In genomic region chr17:29909604-29910003, GRCh38 we compare ENCODE assay signal across 21 cellular contexts. TPM values are rescaled to one million over a fixed set of nuclear protein-coding genes. Genes with fewer than 3 reads are reported as not detected.
DNase-seq lines count a peak whose midpoint lies in the region; ATAC-seq and TF ChIP-seq lines count a peak whose summit lies in the region.
"Had no signal": no experiment of that assay in that cellular context is flagged by ENCODE, and none has a peak within 500 bp of the region (broad histone marks: within the 10 kb centered on the region; RNA-seq: fewer than 3 reads in every experiment).

No MANE protein-coding gene starts in this region.

- in situ Hi-C loops in brain microvascular endothelial cell (cut with HindIII; ENCODE audit: low pct_ligation_motif_present, low sequenced_read_pairs) = no loop called here

- peaks cover 0 to 5% (median 0%) of the 10 kb centered on the region in 9 donors for H3K9me3 Mint-ChIP-seq in naive thymus-derived CD8-positive, alpha-beta T cell
- H3K9me3 Mint-ChIP-seq in stimulated activated memory B cell treated with anti-CD40 and anti-IgM and Interleukin-4, amounts not matched to agents 10 μg/mL and 1 μg/mL and 100 μg/mL, for 72 hours = peaks cover 10% of the 10 kb centered on the region

- H3K27ac ChIP-seq in brain microvascular endothelial cell = no peak overlapping the region
- H3K27ac ChIP-seq: C4-2B, testis had no signal

- peaks cover 6 to 27% (median 17%) of the 10 kb centered on the region in 4 donors for H3K4me1 Mint-ChIP-seq in naive thymus-derived CD8-positive, alpha-beta T cell
- H3K4me1 Mint-ChIP-seq in stimulated activated memory B cell treated with anti-CD40 and anti-IgM and Interleukin-4, amounts not matched to agents 10 μg/mL and 1 μg/mL and 100 μg/mL, for 72 hours = peaks cover 12% of the 10 kb centered on the region
- H3K4me1 Mint-ChIP-seq: nephron had no signal

- TF ChIP-seq CTCF in brain microvascular endothelial cell (IDR thresholded peaks at IDR 0.05; ENCODE audit: low read depth, low read length, missing control alignments) = no peak

- no peak overlapping the region for H3K4me3 ChIP-seq in brain microvascular endothelial cell (ENCODE audit: low read depth, low read length)
- H3K4me3 ChIP-seq: testis had no signal

- no peaks in the 10 kb centered on the region for H3K27me3 ChIP-seq in brain microvascular endothelial cell (replicated peaks)
- H3K27me3 ChIP-seq: testis had no signal

- H3K36me3 Mint-ChIP-seq in naive thymus-derived CD8-positive, alpha-beta T cell = peaks cover 0 to 15% (median 0%) of the 10 kb centered on the region in 3 donors
- peaks cover 22% of the 10 kb centered on the region for H3K36me3 Mint-ChIP-seq in stimulated activated memory B cell treated with anti-CD40 and anti-IgM and Interleukin-4, amounts not matched to agents 10 μg/mL and 1 μg/mL and 100 μg/mL, for 72 hours

- no peaks in the 10 kb centered on the region for H3K27me3 Mint-ChIP-seq in naive thymus-derived CD8-positive, alpha-beta T cell
- H3K27me3 Mint-ChIP-seq in stimulated activated memory B cell treated with anti-CD40 and anti-IgM and Interleukin-4, amounts not matched to agents 10 μg/mL and 1 μg/mL and 100 μg/mL, for 72 hours = no peaks in the 10 kb centered on the region
- H3K27me3 Mint-ChIP-seq: activated naive CD8-positive, alpha-beta T cell had no signal

- POLR2A ChIA-PET in naive thymus-derived CD8-positive, alpha-beta T cell (lab: Charles Lee) = no interaction called here

- no peaks in the 10 kb centered on the region for H3K36me3 ChIP-seq in brain microvascular endothelial cell (replicated peaks)

- ATAC-seq in activated CD4-positive, CD25-positive, alpha-beta regulatory T cell treated with anti-CD3 and anti-CD28 coated beads, Interleukin-2, amount 50 U/mL, for 24 hours = peak; percentile 87 to 96
- ATAC-seq in naive thymus-derived CD8-positive, alpha-beta T cell = peak; percentile 70
- ATAC-seq in HG02938 (IDR thresholded peaks at IDR 0.05; ENCODE audit: unreplicated experiment) (no peak), GM19395 (IDR thresholded peaks at IDR 0.05; ENCODE audit: unreplicated experiment) (no peak)
- no peak for ATAC-seq in stimulated activated memory B cell treated with anti-CD40 and anti-IgM and Interleukin-4, amounts not matched to agents 10 μg/mL and 1 μg/mL and 100 μg/mL, for 72 hours

- H3K4me3 Mint-ChIP-seq in naive thymus-derived CD8-positive, alpha-beta T cell = no peak overlapping the region
- no peak overlapping the region for H3K4me3 Mint-ChIP-seq in stimulated activated memory B cell treated with anti-CD40 and anti-IgM and Interleukin-4, amounts not matched to agents 10 μg/mL and 1 μg/mL and 100 μg/mL, for 72 hours
- H3K4me3 Mint-ChIP-seq: activated naive CD8-positive, alpha-beta T cell; HFFc6; nephron had no signal

- no peak for DNase-seq in activated CD4-positive, CD25-positive, alpha-beta regulatory T cell treated with anti-CD3 and anti-CD28 coated beads, Interleukin-2, amount 50 U/mL, for 72 hours
- DNase-seq in M059J (ENCODE audit: low read depth) (peak; percentile 68), brain microvascular endothelial cell (peak; percentile 8)
- DNase-seq in naive thymus-derived CD8-positive, alpha-beta T cell = no peak
- DNase-seq: 8988T; central memory CD4-positive, alpha-beta T cell; DMS153; effector CD4-positive, alpha-beta T cell; HFFc6; hypothalamus; posterior cingulate gyrus; stimulated activated CD4-positive, alpha-beta T cell treated with anti-CD3 and anti-CD28 coated beads, Interleukin-4, amount 100 ng/mL, for 1 hour; T-helper 9 cell; testis had no signal

- H3K27ac Mint-ChIP-seq in naive thymus-derived CD8-positive, alpha-beta T cell = peak overlapping the region in 2 of 10 donors; percentile 34 to 57
- no peak overlapping the region for H3K27ac Mint-ChIP-seq in stimulated activated memory B cell treated with anti-CD40 and anti-IgM and Interleukin-4, amounts not matched to agents 10 μg/mL and 1 μg/mL and 100 μg/mL, for 72 hours
- H3K27ac Mint-ChIP-seq: activated naive CD8-positive, alpha-beta T cell; nephron had no signal

RNA-seq across cellular contexts. Expression of gene SSH2, which starts 20.4 kb away (rescaled TPM):
- total RNA-seq in M059J (2014; rRNA removed; shearing (Covaris generic)) = 11.8 and 16.7 TPM in 2 replicates
- total RNA-seq in naive thymus-derived CD8-positive, alpha-beta T cell = 10 to 100 TPM; 64.8 to 73.9 TPM
- polyA plus RNA-seq in naive thymus-derived CD8-positive, alpha-beta T cell = 10 to 100 TPM; 27.1 to 32.6 (median 27.6) TPM

RNA-seq across cellular contexts. Expression of gene EFCAB5, which starts 31.8 kb away (rescaled TPM):
- total RNA-seq in M059J (2014; rRNA removed; shearing (Covaris generic)) = 0.22 and 1.7 TPM in 2 replicates
- total RNA-seq in naive thymus-derived CD8-positive, alpha-beta T cell = 1 to 10 TPM; 1.5 to 2.6 TPM
- polyA plus RNA-seq in naive thymus-derived CD8-positive, alpha-beta T cell = under 1 TPM in 1 of 3 donors, not detected in 2; 0.17 TPM

Comparison
In these comparisons a context has a peak if more than half of its experiments do, and no peak if none do; other contexts are left out.
1. ATAC-seq: peak in activated CD4-positive, CD25-positive, alpha-beta regulatory T cell treated with anti-CD3 and anti-CD28 coated beads, Interleukin-2, amount 50 U/mL, for 24 hours (2 of 2) and naive thymus-derived CD8-positive, alpha-beta T cell (2 of 2); none in HG02938 (single experiment), stimulated activated memory B cell treated with anti-CD40 and anti-IgM and Interleukin-4, amounts not matched to agents 10 μg/mL and 1 μg/mL and 100 μg/mL, for 72 hours (single experiment) and GM19395 (single experiment).
2. DNase-seq: peak in M059J (single experiment) and brain microvascular endothelial cell (single experiment); none in activated CD4-positive, CD25-positive, alpha-beta regulatory T cell treated with anti-CD3 and anti-CD28 coated beads, Interleukin-2, amount 50 U/mL, for 72 hours (single experiment) and naive thymus-derived CD8-positive, alpha-beta T cell (0 of 10).